28 cellular contexts compared by ENCODE assay signal in the genomic region with DNA sequence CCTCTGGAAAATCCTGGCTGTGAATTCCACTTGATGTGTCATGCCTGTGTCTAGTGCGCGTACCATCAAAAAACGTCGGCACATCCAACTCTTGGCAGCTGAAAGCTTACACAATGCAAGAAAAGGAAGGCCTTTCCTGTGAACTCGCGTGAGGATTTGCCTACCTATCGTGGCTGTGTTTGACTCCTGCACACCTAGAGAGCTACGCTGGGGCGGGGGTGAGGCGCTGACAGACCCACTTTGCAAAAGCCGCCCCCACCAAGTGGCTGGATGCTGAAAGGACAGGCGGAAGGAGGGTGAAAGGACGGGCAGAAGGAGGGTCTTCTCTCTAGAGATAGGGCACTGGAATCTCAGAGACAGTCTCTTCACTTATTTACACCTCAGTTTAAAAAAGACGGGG.
DNase-seq lines count a peak whose midpoint lies in the region; ATAC-seq, FAIRE-seq and TF ChIP-seq lines count a peak whose summit lies in the region.
"Had no signal": no experiment of that assay in that cellular context is flagged by ENCODE, and none has a peak within 500 bp of the region (broad histone marks: within the 10 kb centered on the region; RNA-seq: fewer than 3 reads in every experiment).

No MANE protein-coding gene starts in this region.

- H3K9me3 ChIP-seq in HepG2 (ENCODE audit: low read length): no peaks in the 10 kb centered on the region
- no peaks in the 10 kb centered on the region for H3K9me3 ChIP-seq in right lobe of liver
- H3K9me3 ChIP-seq in H1 (ENCODE audit: insufficient read depth in 2 of 2, low read depth in 1 of 2, low read length in 1 of 2): peaks cover 0 to 9% of the 10 kb centered on the region in 2 experiments; a peak in 2 of 4 replicates
- H3K9me3 ChIP-seq in BE2C: no peaks in the 10 kb centered on the region; the same call in 1 of the 2 replicates
- H3K9me3 ChIP-seq: A549, heart left ventricle, lower lobe of right lung, pancreas, thoracic aorta, uterus had no signal

- H3K56ac ChIP-seq in H1 (replicated peaks; ENCODE audit: insufficient read length, low read depth, low read length): no peak overlapping the region

- H2BK12ac ChIP-seq in H1 (ENCODE audit: low read depth, low read length): no peak overlapping the region

- in situ Hi-C loops in HepG2 (cut with HindIII; ENCODE audit: extremely low pct_ligation_motif_present, low pct_unique_long_range_greater_than_20kb): no loop called here

- H3K36me3 ChIP-seq in HepG2 (replicated peaks in 1 of 2; ENCODE audit: control insufficient read depth in 1 of 2, insufficient read depth in 2 of 2, low read length in 2 of 2): no peaks in the 10 kb centered on the region
- H3K36me3 ChIP-seq in right lobe of liver: no peaks in the 10 kb centered on the region
- H3K36me3 ChIP-seq in H1 (ENCODE audit: control insufficient read depth in 2 of 4, insufficient read depth in 4 of 4, low read length in 3 of 4): peaks cover 0 to 6% (median 0%) of the 10 kb centered on the region in 4 experiments; a peak in 1 of 8 replicates
- no peaks in the 10 kb centered on the region; the same call in none of the 2 replicates for H3K36me3 ChIP-seq in BE2C
- H3K36me3 ChIP-seq: heart left ventricle, lower lobe of right lung, pancreas, thoracic aorta, uterus had no signal

- POLR2A ChIA-PET in HepG2 (lab: Yijun Ruan, JAX): no interaction called here
- POLR2A ChIA-PET in H1 (lab: Charles Lee; ENCODE audit: partially characterized antibody): no interaction called here

- peaks cover 2 to 11% of the 10 kb centered on the region in 2 experiments; a peak in 3 of 5 replicates for H3K27me3 ChIP-seq in HepG2 (ENCODE audit: control insufficient read depth in 1 of 2, insufficient read depth in 2 of 2, low read length in 2 of 2)
- H3K27me3 ChIP-seq in right lobe of liver: no peaks in the 10 kb centered on the region
- no peaks in the 10 kb centered on the region for H3K27me3 ChIP-seq in H1 (replicated peaks in 1 of 4; ENCODE audit: control insufficient read depth in 3 of 4, extremely low read depth in 1 of 4, insufficient read depth in 3 of 4, low read length in 3 of 4)
- no peaks in the 10 kb centered on the region for H3K27me3 ChIP-seq in BE2C
- H3K27me3 ChIP-seq: heart left ventricle, pancreas, uterus had no signal

- H3K23me2 ChIP-seq in H1 (ENCODE audit: low read depth, low read length): no peaks in the 10 kb centered on the region; the same call in 1 of the 2 replicates

- no peak overlapping the region for H2BK5ac ChIP-seq in H1 (ENCODE audit: low read depth, low read length)

- H3K27ac ChIP-seq in HepG2 (ENCODE audit: extremely low read length, insufficient read depth, low read length) (no peak overlapping the region), right lobe of liver (no peak overlapping the region), H1 (ENCODE audit: low read depth, low read length) (no peak overlapping the region)
- H3K27ac ChIP-seq: A549, epithelial cell of prostate, heart left ventricle, lower lobe of right lung, pancreas, thoracic aorta, uterus had no signal

- H2BK20ac ChIP-seq in H1 (ENCODE audit: low read length): no peak overlapping the region

- H3K9ac ChIP-seq in HepG2 (ENCODE audit: insufficient read depth, low read depth, low read length) (no peak overlapping the region), H1 (replicated peaks in 1 of 4; ENCODE audit: extremely low read depth in 1 of 4, low read depth in 3 of 4, low read length in 3 of 4) (no peak overlapping the region)

- H3K4me2 ChIP-seq in HepG2 (ENCODE audit: low read depth, low read length) (no peak overlapping the region), H1 (ENCODE audit: insufficient read depth in 1 of 2, low read depth in 2 of 2, low read length in 2 of 2) (no peak overlapping the region)
- H3K4me2 ChIP-seq: A549 had no signal

- H3K4me3 ChIP-seq in HepG2 (replicated peaks in 1 of 3; ENCODE audit: insufficient read depth in 1 of 3, low read depth in 2 of 3, low read length in 3 of 3) (no peak overlapping the region), right lobe of liver (no peak overlapping the region), H1 (ENCODE audit: extremely low read depth in 1 of 4, insufficient read depth in 2 of 4, low read depth in 3 of 4, low read length in 4 of 4) (no peak overlapping the region), BE2C (ENCODE audit: low read depth, low read length) (no peak overlapping the region)
- H3K4me3 ChIP-seq: A549, heart left ventricle, lower lobe of right lung, pancreas, thoracic aorta, uterus had no signal

- no peak overlapping the region for H3K14ac ChIP-seq in H1 (ENCODE audit: insufficient read length)

- no TSS peak for BruUV-seq in HepG2 (replicated peaks; lab: Mats Ljungman, UMichigan)

- peak; percentile 17 for ATAC-seq in HepG2
- no peak for ATAC-seq in right lobe of liver
- ATAC-seq: activated naive CD4-positive, alpha-beta T cell treated with anti-CD3 and anti-CD28 coated beads, Interleukin-2, amount 50 U/mL, for 72 hours; HCT116; heart left ventricle; pancreas had no signal

- TF ChIP-seq EP300 in HepG2 (IDR thresholded peaks at IDR 0.05; ENCODE audit: low read depth in 2 of 2, low read length in 2 of 2) (no peak), HepG2 (CRISPR knock-in tag; IDR thresholded peaks at IDR 0.05; ENCODE audit: borderline replicate concordance) (no peak), H1 (IDR thresholded peaks at IDR 0.05; ENCODE audit: borderline replicate concordance in 1 of 2, low read depth in 2 of 2, low read length in 2 of 2) (no peak)

- H4K8ac ChIP-seq in H1 (ENCODE audit: extremely low read depth, insufficient read depth, low read length): no peak overlapping the region

- no peaks in the 10 kb centered on the region for H3K4me1 ChIP-seq in HepG2 (ENCODE audit: insufficient read depth, low read length)
- H3K4me1 ChIP-seq in right lobe of liver: no peaks in the 10 kb centered on the region
- peaks cover 0 to 5% (median 2%) of the 10 kb centered on the region in 4 experiments; a peak in 1 of 7 replicates for H3K4me1 ChIP-seq in H1 (replicated peaks in 1 of 4; ENCODE audit: control insufficient read depth in 3 of 4, insufficient read depth in 4 of 4, low read length in 3 of 4)
- peaks cover 14% of the 10 kb centered on the region for H3K4me1 ChIP-seq in BE2C
- H3K4me1 ChIP-seq: A549, heart left ventricle, lower lobe of right lung, pancreas, uterus had no signal

- WGBS in HepG2 (ENCODE audit: low lambda C conversion rate): 58% methylated on average over 14 of the region's 14 CpGs
- WGBS in right lobe of liver (ENCODE audit: insufficient coverage, low coverage, low lambda C conversion rate, missing lambda C conversion rate): 79% methylated on average over 12 of the region's 14 CpGs
- WGBS in H1 (ENCODE audit: extremely low coverage in 1 of 2, insufficient coverage in 1 of 2, insufficient read length in 1 of 2, insufficient replicate concordance in 2 of 2, low coverage in 1 of 2, low lambda C conversion rate in 2 of 2, missing lambda C conversion rate in 1 of 2), 2 experiments: 82% methylated on average over 13 of the region's 14 CpGs; no CpG with 5 or more reads in 1 of the 2 experiments

- H3K18ac ChIP-seq in H1 (ENCODE audit: extremely low read depth, low read length): no peak overlapping the region

- intact Hi-C loops in HepG2 (cut with micrococcal nuclease; ENCODE audit: unreplicated experiment): no loop called here
- intact Hi-C loops in right lobe of liver (cut with DNase I): no loop called here

- no peak overlapping the region for H4K5ac ChIP-seq in H1 (ENCODE audit: insufficient read length, low read depth, low read length)

- TF ChIP-seq POLR2A in HepG2 (IDR thresholded peaks at IDR 0.05; ENCODE audit: insufficient read depth in 1 of 2, low read depth in 2 of 2, low read length in 2 of 2) (no peak), right lobe of liver (IDR thresholded peaks at IDR 0.05) (no peak), H1 (IDR thresholded peaks at IDR 0.05; ENCODE audit: control extremely low read depth in 1 of 2, low read depth in 2 of 2, low read length in 2 of 2) (no peak), GM12891 (IDR thresholded peaks at IDR 0.05; ENCODE audit: low read depth, low read length) (no peak)

- H4K91ac ChIP-seq in H1 (replicated peaks; ENCODE audit: insufficient read length, low read length): no peak overlapping the region

- H2BK120ac ChIP-seq in H1 (replicated peaks; ENCODE audit: low read depth, low read length): no peak overlapping the region

- no peaks in the 10 kb centered on the region for H3K79me1 ChIP-seq in H1 (ENCODE audit: low read depth, low read length)

- H2AFZ ChIP-seq in HepG2 (ENCODE audit: low read length): no peak overlapping the region
- no peak overlapping the region for H2AFZ ChIP-seq in H1 (ENCODE audit: low read length)

- DNase-seq in HepG2 (ENCODE audit: low spot score) (no peak), right lobe of liver (no peak), H1 (ENCODE audit: low read depth in 1 of 2, low spot score in 2 of 2) (peak in 1 of 2 experiments; percentile 50), mesenteric fat pad (ENCODE audit: low spot score) (peak; percentile 62), cerebellar cortex (ENCODE audit: low spot score) (no peak), GM12891 (ENCODE audit: insufficient read length, low spot score) (no peak), BE2C (no peak), DMS53 treated with DMSO at 0.1 percent for 48 hours (lab: John Stamatoyannopoulos, UW; ENCODE audit: unreplicated experiment) (no peak)
- DNase-seq: AML-193; amygdala; CD4-positive, alpha-beta T cell; effector CD8-positive, alpha-beta T cell; Karpas-422; kidney glomerular epithelial cell; lower lobe of right lung; NCI-H1417; NCI-H2081; NCI-H524 treated with DMSO at 0.1 percent for 48 hours; pancreas; stimulated activated CD4-positive, alpha-beta T cell treated with anti-CD3 and anti-CD28 coated beads, Interleukin-2, amount 100 ng/mL, for 24 hours; uterus had no signal

- CTCF ChIA-PET in HepG2 (lab: Yijun Ruan, JAX; ENCODE audit: low intra/inter-chr PET ratio, low total read pairs): no interaction called here
- CTCF ChIA-PET in H1 (lab: Charles Lee; ENCODE audit: partially characterized antibody): interaction anchor here (1.5 kb wide), 1 partner anchor 9 kb away, joined by 4 read pairs; no protein-coding TSS in a partner anchor

- H2BK15ac ChIP-seq in H1 (ENCODE audit: low read length): no peak overlapping the region

- no peak overlapping the region for H3K23ac ChIP-seq in H1 (ENCODE audit: insufficient read length)

- H4K20me1 ChIP-seq in HepG2 (ENCODE audit: insufficient read depth, low read length) (no peaks in the 10 kb centered on the region), H1 (replicated peaks in 1 of 2; ENCODE audit: control insufficient read depth in 1 of 2, insufficient read depth in 2 of 2, low read length in 2 of 2) (peaks cover 0 to 9% of the 10 kb centered on the region in 2 experiments)

- FAIRE-seq in HepG2 (lab: Jason Lieb, UNC): no peak
- no peak for FAIRE-seq in H1 (lab: Jason Lieb, UNC)
- no peak for FAIRE-seq in GM12891 (lab: Jason Lieb, UNC)
- FAIRE-seq: A549, D721Med, pancreas had no signal

- TF ChIP-seq RAD21 in HepG2 (CRISPR knock-in tag; IDR thresholded peaks at IDR 0.05): no peak
- peak; percentile 34 to 47 for TF ChIP-seq RAD21 in H1 (IDR thresholded peaks at IDR 0.05 in 1 of 2, conservative IDR thresholded peaks at IDR 0.05 in 1 of 2; ENCODE audit: low read depth in 2 of 2, low read length in 2 of 2)

- H3K79me2 ChIP-seq in HepG2 (ENCODE audit: insufficient read depth, low read length) (no peaks in the 10 kb centered on the region), H1 (ENCODE audit: control insufficient read depth in 1 of 2, insufficient read depth in 2 of 2, low read length in 2 of 2) (peaks cover 0 to 9% of the 10 kb centered on the region in 2 experiments; a peak in 2 of 4 replicates)

- TF ChIP-seq CTCF in HepG2 (CRISPR knock-in tag; IDR thresholded peaks at IDR 0.05) (no peak), right lobe of liver (IDR thresholded peaks at IDR 0.05) (no peak), H1 (IDR thresholded peaks at IDR 0.05; ENCODE audit: control extremely low read depth in 1 of 3, insufficient read depth in 1 of 3, low read depth in 1 of 3, low read length in 3 of 3) (peak in 2 of 3 experiments; percentile 8 to 15; a peak in 2 of 4 replicates), BE2C (IDR thresholded peaks at IDR 0.05; ENCODE audit: low read depth, low read length) (no peak)

- H3K4ac ChIP-seq in H1 (replicated peaks; ENCODE audit: insufficient read length, low read depth, low read length): no peak overlapping the region

- H2AK5ac ChIP-seq in H1 (ENCODE audit: low read depth, low read length): no peak overlapping the region

Comparison
In these comparisons a context has a peak if more than half of its experiments do, and no peak if none do; other contexts are left out.
1. CTCF ChIP-seq: peak in H1 (2 of 3); none in HepG2 (single experiment), right lobe of liver (0 of 4) and BE2C (single experiment).